Comparison of ENCODE assay signal across 8 cellular contexts in genomic region chr10:91909178-91909677, GRCh38. TPM values are rescaled to one million over a fixed set of nuclear protein-coding genes. Genes with fewer than 3 reads are reported as not detected.
DNase-seq lines count a peak whose midpoint lies in the region; ATAC-seq, FAIRE-seq and TF ChIP-seq lines count a peak whose summit lies in the region.

A gene with protein sequence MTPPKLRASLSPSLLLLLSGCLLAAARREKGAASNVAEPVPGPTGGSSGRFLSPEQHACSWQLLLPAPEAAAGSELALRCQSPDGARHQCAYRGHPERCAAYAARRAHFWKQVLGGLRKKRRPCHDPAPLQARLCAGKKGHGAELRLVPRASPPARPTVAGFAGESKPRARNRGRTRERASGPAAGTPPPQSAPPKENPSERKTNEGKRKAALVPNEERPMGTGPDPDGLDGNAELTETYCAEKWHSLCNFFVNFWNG (minus strand): TSS chr10:91909486. CDS start chr10:91908969, 517 bp downstream.

- peak; percentile 66 for DNase-seq in activated CD4-positive, alpha-beta T cell treated with anti-CD3 and anti-CD28 coated beads for 36 hours
- no peak for DNase-seq in activated CD4-positive, alpha-beta T cell treated with anti-CD3 and anti-CD28 coated beads for 1 hour
- DNase-seq in NCI-H146 treated with DMSO at 0.1 percent for 48 hours (lab: John Stamatoyannopoulos, UW; ENCODE audit: unreplicated experiment), result peak; percentile 82
- peak in 1 of 2 experiments; percentile 61 for DNase-seq in H1 (ENCODE audit: low read depth in 1 of 2, low spot score in 2 of 2)
- DNase-seq in mesothelial cell of epicardium (ENCODE audit: low spot score in 2 of 2, unreplicated experiment in 2 of 2), result peak; percentile 39 to 73

- no peaks in the 10 kb centered on the region for H4K20me1 ChIP-seq in H1 (replicated peaks in 1 of 2; ENCODE audit: control insufficient read depth in 1 of 2, insufficient read depth in 2 of 2, low read length in 2 of 2)

- CTCF ChIA-PET in activated CD4-positive, alpha-beta T cell treated with anti-CD3 and anti-CD28 coated beads for 36 hours (lab: Charles Lee), result interaction anchor here (0.7 to 1.9 kb wide), 14 partner anchors 9 to 154 kb away, joined by 3 to 13 read pairs (median 4); partner anchors contain the start of genes BTAF1 and TNKS2
- CTCF ChIA-PET in H1 (lab: Charles Lee; ENCODE audit: partially characterized antibody), result interaction anchor here (0.7 to 2.5 kb wide), 8 partner anchors 9 to 148 kb away, joined by 3 to 10 read pairs (median 4); no protein-coding TSS in a partner anchor

- peaks cover 10 to 36% of the 10 kb centered on the region in 2 experiments for H3K79me2 ChIP-seq in H1 (ENCODE audit: control insufficient read depth in 1 of 2, insufficient read depth in 2 of 2, low read length in 2 of 2)

- peaks cover 15% of the 10 kb centered on the region for H3K23me2 ChIP-seq in H1 (ENCODE audit: low read depth, low read length)

- peak within 1 kb of the TSS; percentile 13 for H2BK120ac ChIP-seq in H1 (replicated peaks; ENCODE audit: low read depth, low read length)

- H2BK12ac ChIP-seq in H1 (ENCODE audit: low read depth, low read length), result 0 out of 2 replicates have a peak within 1 kb of the TSS, but pooled peaks have one; percentile 76

- TF ChIP-seq POLR2A in H1 (IDR thresholded peaks at IDR 0.05; ENCODE audit: control extremely low read depth in 1 of 2, low read depth in 2 of 2, low read length in 2 of 2), result peak; percentile 20 to 35; a peak in 1 of 3 replicates

- no peak within 1 kb of the TSS for H3K23ac ChIP-seq in H1 (ENCODE audit: insufficient read length)

- no peaks in the 10 kb centered on the region for H3K27me3 ChIP-seq in H1 (replicated peaks in 1 of 4; ENCODE audit: control insufficient read depth in 3 of 4, extremely low read depth in 1 of 4, insufficient read depth in 3 of 4, low read length in 3 of 4)
- H3K27me3 ChIP-seq in thymus (ENCODE audit: control insufficient read depth, insufficient read depth), result peaks cover 3% of the 10 kb centered on the region

- H3K27me3 Mint-ChIP-seq in activated CD4-positive, alpha-beta T cell treated with anti-CD3 and anti-CD28 coated beads for 36 hours, result peaks cover 5% of the 10 kb centered on the region
- peaks cover 11% of the 10 kb centered on the region for H3K27me3 Mint-ChIP-seq in mesothelial cell of epicardium (ENCODE audit: low read depth)

- peak within 1 kb of the TSS; percentile 86 for H4K8ac ChIP-seq in H1 (ENCODE audit: extremely low read depth, insufficient read depth, low read length)

- peak within 1 kb of the TSS; percentile 2 for H3K56ac ChIP-seq in H1 (replicated peaks; ENCODE audit: insufficient read length, low read depth, low read length)

- H3K4me3 Mint-ChIP-seq in activated CD4-positive, alpha-beta T cell treated with anti-CD3 and anti-CD28 coated beads for 36 hours, result peak within 1 kb of the TSS; percentile 87
- H3K4me3 Mint-ChIP-seq in mesothelial cell of epicardium, result peak within 1 kb of the TSS; percentile 87

- H3K4me3 ChIP-seq in H1 (ENCODE audit: extremely low read depth in 1 of 4, insufficient read depth in 2 of 4, low read depth in 3 of 4, low read length in 4 of 4), result peak within 1 kb of the TSS; percentile 69 to 88 (median 80)
- peak within 1 kb of the TSS; percentile 73 for H3K4me3 ChIP-seq in thymus (ENCODE audit: low read length)

- no peak within 1 kb of the TSS for H3K4ac ChIP-seq in H1 (replicated peaks; ENCODE audit: insufficient read length, low read depth, low read length)

- H3K4me2 ChIP-seq in H1 (ENCODE audit: insufficient read depth in 1 of 2, low read depth in 2 of 2, low read length in 2 of 2), result peak within 1 kb of the TSS; percentile 62 to 78

- POLR2A ChIA-PET in activated CD4-positive, alpha-beta T cell treated with anti-CD3 and anti-CD28 coated beads for 36 hours (lab: Charles Lee), result interaction anchor here (1.0 to 2.6 kb wide), 3 partner anchors 15 to 111 kb away, joined by 3 to 13 read pairs (median 3); partner anchors contain the start of genes BTAF1 and TNKS2
- POLR2A ChIA-PET in H1 (lab: Charles Lee; ENCODE audit: partially characterized antibody), result interaction anchor here (0.8 to 2.6 kb wide), 8 partner anchors 15 to 112 kb away, joined by 3 to 26 read pairs (median 6); partner anchors contain the start of genes BTAF1 and TNKS2

- H3K4me1 Mint-ChIP-seq in activated CD4-positive, alpha-beta T cell treated with anti-CD3 and anti-CD28 coated beads for 36 hours, result peaks cover 21% of the 10 kb centered on the region
- peaks cover 18% of the 10 kb centered on the region for H3K4me1 Mint-ChIP-seq in mesothelial cell of epicardium

- peak within 1 kb of the TSS; percentile 53 for H4K5ac ChIP-seq in H1 (ENCODE audit: insufficient read length, low read depth, low read length)

- H2BK20ac ChIP-seq in H1 (ENCODE audit: low read length), result no peak within 1 kb of the TSS

- H3K9ac ChIP-seq in H1 (replicated peaks in 1 of 4; ENCODE audit: extremely low read depth in 1 of 4, low read depth in 3 of 4, low read length in 3 of 4), result peak within 1 kb of the TSS; percentile 11 to 73 (median 66); a peak in 6 of 7 replicates

- H3K36me3 ChIP-seq in H1 (ENCODE audit: control insufficient read depth in 2 of 4, insufficient read depth in 4 of 4, low read length in 3 of 4) (peaks cover 2 to 29% (median 10%) of the 10 kb centered on the region in 4 experiments; a peak in 5 of 8 replicates), thymus (ENCODE audit: control insufficient read depth, insufficient read depth) (no peaks in the 10 kb centered on the region)

- peak within 1 kb of the TSS; percentile 58 for H3K27ac Mint-ChIP-seq in activated CD4-positive, alpha-beta T cell treated with anti-CD3 and anti-CD28 coated beads for 36 hours
- H3K27ac Mint-ChIP-seq in mesothelial cell of epicardium, result peak within 1 kb of the TSS; percentile 88

- peak; percentile 44 for ATAC-seq in activated CD4-positive, alpha-beta T cell treated with anti-CD3 and anti-CD28 coated beads for 36 hours
- no peak for ATAC-seq in GM21737 (IDR thresholded peaks at IDR 0.05; ENCODE audit: unreplicated experiment)

- peak; percentile 48 for FAIRE-seq in H1 (lab: Jason Lieb, UNC)

- TF ChIP-seq EP300 in H1 (IDR thresholded peaks at IDR 0.05; ENCODE audit: borderline replicate concordance in 1 of 2, low read depth in 2 of 2, low read length in 2 of 2), result no peak

- no peak within 1 kb of the TSS for H2BK15ac ChIP-seq in H1 (ENCODE audit: low read length)

- H4K91ac ChIP-seq in H1 (replicated peaks; ENCODE audit: insufficient read length, low read length), result peak within 1 kb of the TSS; percentile 93

- intact Hi-C loops in activated CD4-positive, alpha-beta T cell treated with anti-CD3 and anti-CD28 coated beads for 36 hours (cut with DNase I, micrococcal nuclease), result loop anchor here (2.0 to 10.0 kb wide), 5 partner anchors 50 to 1034 kb away; partner anchors contain the start of genes HECTD2 (in 1 of the 2) and RPP30 (in 1 of the 2)

- no peak within 1 kb of the TSS for H3K14ac ChIP-seq in H1 (ENCODE audit: insufficient read length)

- no peaks in the 10 kb centered on the region for H3K9me3 Mint-ChIP-seq in activated CD4-positive, alpha-beta T cell treated with anti-CD3 and anti-CD28 coated beads for 36 hours (ENCODE audit: low read depth)
- no peaks in the 10 kb centered on the region for H3K9me3 Mint-ChIP-seq in mesothelial cell of epicardium

- peak within 1 kb of the TSS; percentile 21; the same call in 1 of the 2 replicates for H2BK5ac ChIP-seq in H1 (ENCODE audit: low read depth, low read length)

- H3K27ac ChIP-seq in VCaP, result peak within 1 kb of the TSS; percentile 75
- peak within 1 kb of the TSS; percentile 64; the same call in 1 of the 2 replicates for H3K27ac ChIP-seq in H1 (ENCODE audit: low read depth, low read length)
- peak within 1 kb of the TSS; percentile 88 for H3K27ac ChIP-seq in thymus (ENCODE audit: low read depth)

- peaks cover 5% of the 10 kb centered on the region; the same call in 1 of the 2 replicates for H3K79me1 ChIP-seq in H1 (ENCODE audit: low read depth, low read length)

- H3K4me1 ChIP-seq in H1 (replicated peaks in 1 of 4; ENCODE audit: control insufficient read depth in 3 of 4, insufficient read depth in 4 of 4, low read length in 3 of 4) (peaks cover 1 to 7% (median 4%) of the 10 kb centered on the region in 4 experiments; a peak in 3 of 7 replicates), thymus (ENCODE audit: control insufficient read depth, insufficient read depth, low read length) (no peaks in the 10 kb centered on the region)

- H2AK5ac ChIP-seq in H1 (ENCODE audit: low read depth, low read length), result no peak within 1 kb of the TSS

- peak within 1 kb of the TSS; percentile 59 for H2AFZ ChIP-seq in H1 (ENCODE audit: low read length)

- peak within 1 kb of the TSS; percentile 2 for H3K18ac ChIP-seq in H1 (ENCODE audit: extremely low read depth, low read length)

- no peaks in the 10 kb centered on the region for H3K9me3 ChIP-seq in H1 (ENCODE audit: insufficient read depth in 2 of 2, low read depth in 1 of 2, low read length in 1 of 2)
- H3K9me3 ChIP-seq in thymus (ENCODE audit: control insufficient read depth), result no peaks in the 10 kb centered on the region

- H3K36me3 Mint-ChIP-seq in activated CD4-positive, alpha-beta T cell treated with anti-CD3 and anti-CD28 coated beads for 36 hours (ENCODE audit: low read depth), result peaks cover 4% of the 10 kb centered on the region
- H3K36me3 Mint-ChIP-seq in mesothelial cell of epicardium, result peaks cover 6% of the 10 kb centered on the region

- TF ChIP-seq CTCF in VCaP (conservative IDR thresholded peaks at IDR 0.05) (no peak), H1 (IDR thresholded peaks at IDR 0.05; ENCODE audit: control extremely low read depth in 1 of 3, insufficient read depth in 1 of 3, low read depth in 1 of 3, low read length in 3 of 3) (no peak), mesothelial cell of epicardium (IDR thresholded peaks at IDR 0.05; ENCODE audit: unreplicated experiment) (no peak)

- TF ChIP-seq RAD21 in H1 (IDR thresholded peaks at IDR 0.05 in 1 of 2, conservative IDR thresholded peaks at IDR 0.05 in 1 of 2; ENCODE audit: low read depth in 2 of 2, low read length in 2 of 2), result no peak

- WGBS in H1 (ENCODE audit: extremely low coverage in 1 of 2, insufficient coverage in 1 of 2, insufficient read length in 1 of 2, insufficient replicate concordance in 2 of 2, low coverage in 1 of 2, low lambda C conversion rate in 2 of 2, missing lambda C conversion rate in 1 of 2), 2 experiments, result 2% methylated on average over 16 of the region's 16 CpGs; no CpG with 5 or more reads in 1 of the 2 experiments
- WGBS in thymus, result under 1% methylated on average over 16 of the region's 16 CpGs

RNA-seq across cellular contexts. Expression of the gene that starts here (rescaled TPM):
- total RNA-seq in activated CD4-positive, alpha-beta T cell treated with anti-CD3 and anti-CD28 coated beads for 36 hours, result 1 to 10 TPM; 1.5 TPM
- 115 and 120 TPM in 2 replicates for total RNA-seq in H1 (2021; fragmentation: NEBNext Ultra II Directional; extraction: Animal tissue kit (Norgen Biotek cat#: 25700))
- 54.6 and 55.8 TPM in 2 replicates for polyA plus RNA-seq in H1 (2011; rRNA removed)
- polyA plus RNA-seq in H1 (2011; cell fraction: cytosol; rRNA removed), result 53.2 TPM
- 32.4 TPM for polyA plus RNA-seq in H1 (2011; cell fraction: nucleus; rRNA removed)
- 128 to 197 TPM (median 154 TPM) in 4 replicates for polyA plus RNA-seq in H1 (2012, experiment 1 of 2)
- polyA plus RNA-seq in H1 (2012, experiment 2 of 2), result 79.1 TPM
- 168 TPM for polyA plus RNA-seq in H1 (2013, experiment 1 of 2)
- polyA plus RNA-seq in H1 (2013, experiment 2 of 2), result 221 TPM
- polyA minus RNA-seq in H1 (2011; rRNA and poly(A)+ RNA removed), result 14.3 and 15.7 TPM in 2 replicates
- 34.3 TPM for polyA minus RNA-seq in H1 (2011; cell fraction: cytosol; rRNA and poly(A)+ RNA removed)
- 20.6 TPM for polyA minus RNA-seq in H1 (2011; cell fraction: nucleus; rRNA and poly(A)+ RNA removed)
- total RNA-seq in mesothelial cell of epicardium, result 3.5 to 3.7 TPM (median 3.6 TPM) in 3 replicates
- polyA plus RNA-seq in thymus, result 1.9 TPM

Comparison
In these comparisons a context has a peak if more than half of its experiments do, and no peak if none do; other contexts are left out.
1. RNA of the gene that starts here (total RNA-seq): 115 to 120 TPM in H1; 3.5 to 3.7 TPM in mesothelial cell of epicardium and 1.5 TPM in activated CD4-positive, alpha-beta T cell treated with anti-CD3 and anti-CD28 coated beads for 36 hours; every median in the first group is over 10 times any median in the second.
2. RNA of the gene that starts here (polyA plus RNA-seq): 32.4 to 221 TPM in H1; 1.9 TPM in thymus (single experiment); every median in the first group is over 10 times any median in the second.
3. Peak in every context shown above with its lines, with median percentiles within 50 percentile points of each other: H3K27ac ChIP-seq.